ENCODE assay signal across 14 cellular contexts in genomic region chr11:72762641-72763304, GRCh38. TPM values are rescaled to one million over a fixed set of nuclear protein-coding genes. Genes with fewer than 3 reads are reported as not detected.
DNase-seq lines count a peak whose midpoint lies in the region; ATAC-seq and TF ChIP-seq lines count a peak whose summit lies in the region.
"Had no signal": no experiment of that assay in that cellular context is flagged by ENCODE, and none has a peak within 500 bp of the region (broad histone marks: within the 10 kb centered on the region; RNA-seq: fewer than 3 reads in every experiment).

No MANE protein-coding gene starts in this region.

- peak; percentile 37 for DNase-seq in stimulated activated CD4-positive, alpha-beta T cell treated with anti-CD3 and anti-CD28 coated beads, Interleukin-15, amount 100 ng/mL, for 24 hours
- DNase-seq in stimulated activated CD4-positive, alpha-beta T cell treated with anti-CD3 and anti-CD28 coated beads, Interleukin-4, amount 100 ng/mL, for 24 hours = no peak
- no peak for DNase-seq in adrenal gland
- no peak for DNase-seq in left lung
- no peak for DNase-seq in G401 (ENCODE audit: low spot score)
- DNase-seq in left lobe of liver (ENCODE audit: low spot score) = no peak
- no peak for DNase-seq in NCI-H2029 (lab: John Stamatoyannopoulos, UW)
- DNase-seq: islet precursor cell; Karpas-422; NCI-H187 treated with DMSO at 0.1 percent for 48 hours; SIG-M5; stimulated activated naive CD4-positive, alpha-beta T cell had no signal

- H3K4me1 ChIP-seq in adrenal gland (replicated peaks in 1 of 2) (peaks cover 15 to 38% of the 10 kb centered on the region in 2 donors), left lung (peaks cover 4 to 45% of the 10 kb centered on the region in 2 donors)

- H3K36me3 ChIP-seq in adrenal gland (replicated peaks in 1 of 2) = peaks cover 0 to 12% of the 10 kb centered on the region in 2 donors
- peaks cover 0 to 11% of the 10 kb centered on the region in 2 donors for H3K36me3 ChIP-seq in left lung

- H3K4me3 ChIP-seq in adrenal gland (no peak overlapping the region), left lung (no peak overlapping the region)
- H3K4me3 ChIP-seq: gastroesophageal sphincter had no signal

- no peaks in the 10 kb centered on the region for H3K27me3 ChIP-seq in adrenal gland
- H3K27me3 ChIP-seq in left lung = no peaks in the 10 kb centered on the region
- H3K27me3 ChIP-seq: gastroesophageal sphincter had no signal

- ATAC-seq in HG02798 (IDR thresholded peaks at IDR 0.05; ENCODE audit: poor library complexity, unreplicated experiment) (peak; percentile 75), left lung (no peak), left lobe of liver (no peak)
- ATAC-seq: gastroesophageal sphincter had no signal

- in situ Hi-C loops in G401 (cut with HindIII; ENCODE audit: low sequenced_read_pairs) = no loop called here

- no peak for TF ChIP-seq CTCF in adrenal gland (IDR thresholded peaks at IDR 0.05)
- no peak for TF ChIP-seq CTCF in left lung (IDR thresholded peaks at IDR 0.05)

- no peak for TF ChIP-seq POLR2A in adrenal gland (IDR thresholded peaks at IDR 0.05)

- intact Hi-C loops in adrenal gland (cut with DNase I) = no loop called here
- intact Hi-C loops in left lung (cut with DNase I) = no loop called here

- H3K9me3 ChIP-seq in adrenal gland (replicated peaks in 1 of 3) = no peaks in the 10 kb centered on the region
- H3K9me3 ChIP-seq in left lung = no peaks in the 10 kb centered on the region
- H3K9me3 ChIP-seq: gastroesophageal sphincter had no signal

- H3K27ac ChIP-seq in adrenal gland = peak overlapping the region in 3 of 5 donors; percentile 8 to 32 (median 20)
- H3K27ac ChIP-seq in left lung = no peak overlapping the region
- H3K27ac ChIP-seq: gastroesophageal sphincter had no signal

- WGBS in adrenal gland, 4 donors = 64 to 70% (median 67%) methylated on average over 5 of the region's 5 CpGs

RNA-seq across cellular contexts. Expression of gene ARAP1, which starts 10.6 kb away (rescaled TPM):
- 100 to 1,000 TPM; 103 to 216 (median 153) TPM for total RNA-seq in adrenal gland
- 100 to 1,000 TPM in 2 of 3 donors, 10 to 100 TPM in 1; 30.0 to 217 (median 150) TPM for polyA plus RNA-seq in adrenal gland
- 100 to 1,000 TPM; 172 to 222 TPM for total RNA-seq in left lung
- total RNA-seq in G401 (2014; rRNA removed; shearing (Covaris generic)) = 89.9 and 113 TPM in 2 replicates
- 37.5 TPM for total RNA-seq in left lobe of liver

RNA-seq across cellular contexts. Expression of gene STARD10, which starts 31.1 kb away (rescaled TPM):
- 100 to 1,000 TPM; 190 to 425 (median 350) TPM for total RNA-seq in adrenal gland
- 100 to 1,000 TPM; 261 to 668 (median 513) TPM for polyA plus RNA-seq in adrenal gland
- 100 to 1,000 TPM in 1 of 2 donors, 10 to 100 TPM in 1; 83.8 to 119 TPM for total RNA-seq in left lung
- 68.8 and 74.1 TPM in 2 replicates for total RNA-seq in G401 (2014; rRNA removed; shearing (Covaris generic))
- 493 TPM for total RNA-seq in left lobe of liver

RNA-seq across cellular contexts. Expression of gene ATG16L2, which starts 51.4 kb away (rescaled TPM):
- total RNA-seq in adrenal gland (10 to 100 TPM in 7 of 8 donors, 1 to 10 TPM in 1; 9.2 to 70.0 (median 30.6) TPM), left lung (10 to 100 TPM; 41.5 to 87.3 TPM), left lobe of liver (23.4 TPM)
- polyA plus RNA-seq in adrenal gland = 100 to 1,000 TPM in 2 of 3 donors, 1 to 10 TPM in 1; 5.7 to 343 (median 129) TPM
- total RNA-seq in G401 (2014; rRNA removed; shearing (Covaris generic)) = 10.0 and 11.6 TPM in 2 replicates

Comparison
In these comparisons a context has a peak if more than half of its experiments do, and no peak if none do; other contexts are left out.
1. H3K27ac ChIP-seq: peak in adrenal gland (3 of 5); none in left lung (0 of 2).